Comparison of ENCODE assay signal across 24 cellular contexts in the genomic region with DNA sequence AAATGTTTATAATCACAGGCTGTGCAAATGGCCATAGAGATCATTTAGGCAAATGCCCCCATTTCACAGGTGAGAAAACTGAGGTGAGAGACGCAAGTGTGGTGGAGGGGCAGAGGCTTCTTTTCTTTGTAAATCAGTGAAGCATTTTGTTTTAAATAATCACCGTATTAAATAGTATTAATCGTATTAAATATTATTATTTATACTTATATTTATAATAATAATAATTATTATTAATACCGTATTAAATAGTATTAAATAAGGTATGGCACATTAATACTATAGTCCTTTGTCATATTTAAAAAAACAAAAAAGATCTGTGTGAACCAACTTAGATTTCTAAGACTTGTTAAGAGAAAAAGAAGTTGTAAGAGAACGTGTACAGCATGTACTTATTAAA.
"Had no signal": no experiment of that assay in that cellular context is flagged by ENCODE, and none has a peak within 500 bp of the region (broad histone marks: within the 10 kb centered on the region; RNA-seq: fewer than 3 reads in every experiment).

No MANE protein-coding gene starts in this region.

- H3K27ac Mint-ChIP-seq: activated B cell treated with CpG ODN at 0.5 μM for 24 hours; activated CD4-positive, alpha-beta T cell treated with anti-CD3 and anti-CD28 coated beads, Interleukin-2, amount 10 ng/mL, durations not matched to agents 24 days and 14 days; activated CD8-positive, alpha-beta memory T cell treated with anti-CD3 and anti-CD28 coated beads, Interleukin-2, amount 10 ng/mL, durations not matched to agents 7 days and 5 days; activated naive CD4-positive, alpha-beta T cell treated with anti-CD3 and anti-CD28 coated beads, Interleukin-2, amount 50 U/mL, for 24 hours; activated T-cell treated with anti-CD3 and anti-CD28 coated beads, Interleukin-2, amount 50 U/mL, for 24 hours; activated T-helper 1 cell treated with anti-CD3 and anti-CD28 coated beads, Interleukin-12 subunit alpha, Interleukin-12 subunit beta, Interleukin-2, Interleukin-4 antibody, amounts not matched to agents 30 ng/mL and 10 ng/mL and 1 ng/mL, durations not matched to agents 14 hours and 24 hours and 36 hours; T-helper 17 cell had no signal

- H3K4me1 Mint-ChIP-seq: activated B cell treated with CpG ODN at 0.5 μM for 24 hours; activated CD4-positive, alpha-beta T cell treated with anti-CD3 and anti-CD28 coated beads, Interleukin-2, amount 10 ng/mL, durations not matched to agents 24 days and 14 days; activated CD8-positive, alpha-beta memory T cell treated with anti-CD3 and anti-CD28 coated beads, Interleukin-2, amount 10 ng/mL, durations not matched to agents 7 days and 5 days; activated naive CD4-positive, alpha-beta T cell treated with anti-CD3 and anti-CD28 coated beads, Interleukin-2, amount 50 U/mL, for 24 hours had no signal

- H3K36me3 ChIP-seq: breast epithelium had no signal

- ATAC-seq: activated CD8-positive, alpha-beta memory T cell treated with anti-CD3 and anti-CD28 coated beads, Interleukin-2, amount 10 ng/mL, durations not matched to agents 7 days and 5 days; PC-3; T-helper 17 cell had no signal

- H3K27me3 Mint-ChIP-seq: activated CD4-positive, alpha-beta T cell treated with anti-CD3 and anti-CD28 coated beads, Interleukin-2, amount 10 ng/mL, durations not matched to agents 24 days and 14 days; activated CD8-positive, alpha-beta memory T cell treated with anti-CD3 and anti-CD28 coated beads, Interleukin-2, amount 10 ng/mL, durations not matched to agents 7 days and 5 days had no signal

- H3K9me3 ChIP-seq: breast epithelium had no signal

- H3K4me1 ChIP-seq: breast epithelium had no signal

- DNase-seq: activated B cell treated with CpG ODN at 0.5 μM for 24 hours; activated CD4-positive, alpha-beta T cell treated with anti-CD3 and anti-CD28 coated beads for 1 hour; activated CD4-positive, alpha-beta T cell treated with anti-CD3 and anti-CD28 coated beads, Interleukin-2, amount 10 ng/mL, durations not matched to agents 24 days and 14 days; activated CD4-positive, alpha-beta T cell treated with anti-CD3 and anti-CD28 coated beads, Interleukin-2, amount 50 U/mL, for 48 hours; activated CD8-positive, alpha-beta memory T cell treated with anti-CD3 and anti-CD28 coated beads, Interleukin-2, amount 10 ng/mL, durations not matched to agents 7 days and 5 days; activated effector memory CD4-positive, alpha-beta T cell treated with Interleukin-2 at 50 U/mL for 16 hours; activated naive CD4-positive, alpha-beta T cell; activated T-cell treated with anti-CD3 and anti-CD28 coated beads, Interleukin-2, amount 50 U/mL, for 24 hours; KG1; NCI-H1105; NCI-H1436; NCI-H1694 treated with DMSO at 0.1 percent for 48 hours; NCI-H2029 treated with DMSO at 0.1 percent for 48 hours; NCI-H345; NCI-H510A treated with DMSO at 0.1 percent for 48 hours; NCI-H69; NK-92 treated with Interleukin-12 subunit alpha and Interleukin-12 subunit beta, amount 100 ng/mL, for 24 hours; PC-3; SIG-M5; T-helper 17 cell; T-helper 9 cell had no signal

- H3K9me3 Mint-ChIP-seq: activated B cell treated with CpG ODN at 0.5 μM for 24 hours; activated naive CD4-positive, alpha-beta T cell treated with anti-CD3 and anti-CD28 coated beads, Interleukin-2, amount 50 U/mL, for 24 hours; activated T-cell treated with anti-CD3 and anti-CD28 coated beads, Interleukin-2, amount 50 U/mL, for 24 hours had no signal

- H3K36me3 Mint-ChIP-seq: activated CD8-positive, alpha-beta memory T cell treated with anti-CD3 and anti-CD28 coated beads, Interleukin-2, amount 10 ng/mL, durations not matched to agents 7 days and 5 days; activated naive CD4-positive, alpha-beta T cell treated with anti-CD3 and anti-CD28 coated beads, Interleukin-2, amount 50 U/mL, for 24 hours had no signal

- H3K4me3 Mint-ChIP-seq: activated B cell treated with CpG ODN at 0.5 μM for 24 hours; activated CD4-positive, alpha-beta T cell treated with anti-CD3 and anti-CD28 coated beads, Interleukin-2, amount 10 ng/mL, durations not matched to agents 24 days and 14 days; activated CD8-positive, alpha-beta memory T cell treated with anti-CD3 and anti-CD28 coated beads, Interleukin-2, amount 10 ng/mL, durations not matched to agents 7 days and 5 days; activated naive CD4-positive, alpha-beta T cell treated with anti-CD3 and anti-CD28 coated beads, Interleukin-2, amount 50 U/mL, for 24 hours; activated T-cell treated with anti-CD3 and anti-CD28 coated beads, Interleukin-2, amount 50 U/mL, for 24 hours; activated T-helper 1 cell treated with anti-CD3 and anti-CD28 coated beads, Interleukin-12 subunit alpha, Interleukin-12 subunit beta, Interleukin-2, Interleukin-4 antibody, amounts not matched to agents 30 ng/mL and 10 ng/mL and 1 ng/mL, durations not matched to agents 14 hours and 24 hours and 36 hours; T-helper 17 cell had no signal

- H3K27me3 ChIP-seq: breast epithelium had no signal

- H3K4me3 ChIP-seq: breast epithelium had no signal
